1 cellular context compared by ENCODE assay signal in genomic region chr6:112241820-112242443, GRCh38.
TF ChIP-seq lines count a peak whose summit lies in the region.

No MANE protein-coding gene starts in this region.

TF ChIP-seq in SK-N-SH treated with all-trans-retinoic acid at 6 μM for 48 hours, 23 proteins besides CTCF, POLR2A, EP300 and RAD21 (continued from another document):
- TF ChIP-seq, protein P1, sequence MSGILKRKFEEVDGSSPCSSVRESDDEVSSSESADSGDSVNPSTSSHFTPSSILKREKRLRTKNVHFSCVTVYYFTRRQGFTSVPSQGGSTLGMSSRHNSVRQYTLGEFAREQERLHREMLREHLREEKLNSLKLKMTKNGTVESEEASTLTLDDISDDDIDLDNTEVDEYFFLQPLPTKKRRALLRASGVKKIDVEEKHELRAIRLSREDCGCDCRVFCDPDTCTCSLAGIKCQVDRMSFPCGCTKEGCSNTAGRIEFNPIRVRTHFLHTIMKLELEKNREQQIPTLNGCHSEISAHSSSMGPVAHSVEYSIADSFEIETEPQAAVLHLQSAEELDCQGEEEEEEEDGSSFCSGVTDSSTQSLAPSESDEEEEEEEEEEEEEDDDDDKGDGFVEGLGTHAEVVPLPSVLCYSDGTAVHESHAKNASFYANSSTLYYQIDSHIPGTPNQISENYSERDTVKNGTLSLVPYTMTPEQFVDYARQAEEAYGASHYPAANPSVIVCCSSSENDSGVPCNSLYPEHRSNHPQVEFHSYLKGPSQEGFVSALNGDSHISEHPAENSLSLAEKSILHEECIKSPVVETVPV (CRISPR knock-in tag; IDR thresholded peaks at IDR 0.05): no peak
- no peak for TF ChIP-seq ZNF565 (CRISPR knock-in tag; conservative IDR thresholded peaks at IDR 0.05; ENCODE audit: low read depth)
- no peak for TF ChIP-seq ZNF70 (CRISPR knock-in tag; IDR thresholded peaks at IDR 0.05)
- TF ChIP-seq OSR1 (CRISPR knock-in tag; IDR thresholded peaks at IDR 0.05): no peak
- no peak for TF ChIP-seq ISL1 (CRISPR knock-in tag; IDR thresholded peaks at IDR 0.05)
- no peak for TF ChIP-seq POU6F1 (CRISPR knock-in tag; IDR thresholded peaks at IDR 0.05; ENCODE audit: borderline replicate concordance, low read depth)
- TF ChIP-seq GLIS3 (CRISPR knock-in tag; IDR thresholded peaks at IDR 0.05): no peak
- no peak for TF ChIP-seq RARB (CRISPR knock-in tag; IDR thresholded peaks at IDR 0.05)
- no peak for TF ChIP-seq ARNTL (CRISPR knock-in tag; IDR thresholded peaks at IDR 0.05; ENCODE audit: borderline replicate concordance, low read depth)
